In genomic region chr15:64895285-64896065, GRCh38 we compare ENCODE assay signal across 1 cellular context.
TF ChIP-seq lines count a peak whose summit lies in the region.

No MANE protein-coding gene starts in this region.

TF ChIP-seq in H1, 55 proteins besides CTCF, POLR2A, EP300 and RAD21:
- TF ChIP-seq, protein P1, sequence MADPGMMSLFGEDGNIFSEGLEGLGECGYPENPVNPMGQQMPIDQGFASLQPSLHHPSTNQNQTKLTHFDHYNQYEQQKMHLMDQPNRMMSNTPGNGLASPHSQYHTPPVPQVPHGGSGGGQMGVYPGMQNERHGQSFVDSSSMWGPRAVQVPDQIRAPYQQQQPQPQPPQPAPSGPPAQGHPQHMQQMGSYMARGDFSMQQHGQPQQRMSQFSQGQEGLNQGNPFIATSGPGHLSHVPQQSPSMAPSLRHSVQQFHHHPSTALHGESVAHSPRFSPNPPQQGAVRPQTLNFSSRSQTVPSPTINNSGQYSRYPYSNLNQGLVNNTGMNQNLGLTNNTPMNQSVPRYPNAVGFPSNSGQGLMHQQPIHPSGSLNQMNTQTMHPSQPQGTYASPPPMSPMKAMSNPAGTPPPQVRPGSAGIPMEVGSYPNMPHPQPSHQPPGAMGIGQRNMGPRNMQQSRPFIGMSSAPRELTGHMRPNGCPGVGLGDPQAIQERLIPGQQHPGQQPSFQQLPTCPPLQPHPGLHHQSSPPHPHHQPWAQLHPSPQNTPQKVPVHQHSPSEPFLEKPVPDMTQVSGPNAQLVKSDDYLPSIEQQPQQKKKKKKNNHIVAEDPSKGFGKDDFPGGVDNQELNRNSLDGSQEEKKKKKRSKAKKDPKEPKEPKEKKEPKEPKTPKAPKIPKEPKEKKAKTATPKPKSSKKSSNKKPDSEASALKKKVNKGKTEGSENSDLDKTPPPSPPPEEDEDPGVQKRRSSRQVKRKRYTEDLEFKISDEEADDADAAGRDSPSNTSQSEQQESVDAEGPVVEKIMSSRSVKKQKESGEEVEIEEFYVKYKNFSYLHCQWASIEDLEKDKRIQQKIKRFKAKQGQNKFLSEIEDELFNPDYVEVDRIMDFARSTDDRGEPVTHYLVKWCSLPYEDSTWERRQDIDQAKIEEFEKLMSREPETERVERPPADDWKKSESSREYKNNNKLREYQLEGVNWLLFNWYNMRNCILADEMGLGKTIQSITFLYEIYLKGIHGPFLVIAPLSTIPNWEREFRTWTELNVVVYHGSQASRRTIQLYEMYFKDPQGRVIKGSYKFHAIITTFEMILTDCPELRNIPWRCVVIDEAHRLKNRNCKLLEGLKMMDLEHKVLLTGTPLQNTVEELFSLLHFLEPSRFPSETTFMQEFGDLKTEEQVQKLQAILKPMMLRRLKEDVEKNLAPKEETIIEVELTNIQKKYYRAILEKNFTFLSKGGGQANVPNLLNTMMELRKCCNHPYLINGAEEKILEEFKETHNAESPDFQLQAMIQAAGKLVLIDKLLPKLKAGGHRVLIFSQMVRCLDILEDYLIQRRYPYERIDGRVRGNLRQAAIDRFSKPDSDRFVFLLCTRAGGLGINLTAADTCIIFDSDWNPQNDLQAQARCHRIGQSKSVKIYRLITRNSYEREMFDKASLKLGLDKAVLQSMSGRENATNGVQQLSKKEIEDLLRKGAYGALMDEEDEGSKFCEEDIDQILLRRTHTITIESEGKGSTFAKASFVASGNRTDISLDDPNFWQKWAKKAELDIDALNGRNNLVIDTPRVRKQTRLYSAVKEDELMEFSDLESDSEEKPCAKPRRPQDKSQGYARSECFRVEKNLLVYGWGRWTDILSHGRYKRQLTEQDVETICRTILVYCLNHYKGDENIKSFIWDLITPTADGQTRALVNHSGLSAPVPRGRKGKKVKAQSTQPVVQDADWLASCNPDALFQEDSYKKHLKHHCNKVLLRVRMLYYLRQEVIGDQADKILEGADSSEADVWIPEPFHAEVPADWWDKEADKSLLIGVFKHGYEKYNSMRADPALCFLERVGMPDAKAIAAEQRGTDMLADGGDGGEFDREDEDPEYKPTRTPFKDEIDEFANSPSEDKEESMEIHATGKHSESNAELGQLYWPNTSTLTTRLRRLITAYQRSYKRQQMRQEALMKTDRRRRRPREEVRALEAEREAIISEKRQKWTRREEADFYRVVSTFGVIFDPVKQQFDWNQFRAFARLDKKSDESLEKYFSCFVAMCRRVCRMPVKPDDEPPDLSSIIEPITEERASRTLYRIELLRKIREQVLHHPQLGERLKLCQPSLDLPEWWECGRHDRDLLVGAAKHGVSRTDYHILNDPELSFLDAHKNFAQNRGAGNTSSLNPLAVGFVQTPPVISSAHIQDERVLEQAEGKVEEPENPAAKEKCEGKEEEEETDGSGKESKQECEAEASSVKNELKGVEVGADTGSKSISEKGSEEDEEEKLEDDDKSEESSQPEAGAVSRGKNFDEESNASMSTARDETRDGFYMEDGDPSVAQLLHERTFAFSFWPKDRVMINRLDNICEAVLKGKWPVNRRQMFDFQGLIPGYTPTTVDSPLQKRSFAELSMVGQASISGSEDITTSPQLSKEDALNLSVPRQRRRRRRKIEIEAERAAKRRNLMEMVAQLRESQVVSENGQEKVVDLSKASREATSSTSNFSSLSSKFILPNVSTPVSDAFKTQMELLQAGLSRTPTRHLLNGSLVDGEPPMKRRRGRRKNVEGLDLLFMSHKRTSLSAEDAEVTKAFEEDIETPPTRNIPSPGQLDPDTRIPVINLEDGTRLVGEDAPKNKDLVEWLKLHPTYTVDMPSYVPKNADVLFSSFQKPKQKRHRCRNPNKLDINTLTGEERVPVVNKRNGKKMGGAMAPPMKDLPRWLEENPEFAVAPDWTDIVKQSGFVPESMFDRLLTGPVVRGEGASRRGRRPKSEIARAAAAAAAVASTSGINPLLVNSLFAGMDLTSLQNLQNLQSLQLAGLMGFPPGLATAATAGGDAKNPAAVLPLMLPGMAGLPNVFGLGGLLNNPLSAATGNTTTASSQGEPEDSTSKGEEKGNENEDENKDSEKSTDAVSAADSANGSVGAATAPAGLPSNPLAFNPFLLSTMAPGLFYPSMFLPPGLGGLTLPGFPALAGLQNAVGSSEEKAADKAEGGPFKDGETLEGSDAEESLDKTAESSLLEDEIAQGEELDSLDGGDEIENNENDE (IDR thresholded peaks at IDR 0.05; ENCODE audit: insufficient replicate concordance, low read length) = no peak
- TF ChIP-seq SRF (IDR thresholded peaks at IDR 0.05; ENCODE audit: low read depth, low read length) = no peak
- TF ChIP-seq, protein P2, sequence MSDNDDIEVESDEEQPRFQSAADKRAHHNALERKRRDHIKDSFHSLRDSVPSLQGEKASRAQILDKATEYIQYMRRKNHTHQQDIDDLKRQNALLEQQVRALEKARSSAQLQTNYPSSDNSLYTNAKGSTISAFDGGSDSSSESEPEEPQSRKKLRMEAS (IDR thresholded peaks at IDR 0.05) = no peak
- TF ChIP-seq FOSL1 (IDR thresholded peaks at IDR 0.05; ENCODE audit: insufficient read depth, low read depth, low read length) = no peak
- no peak for TF ChIP-seq GABPA (IDR thresholded peaks at IDR 0.05; ENCODE audit: borderline replicate concordance, insufficient read depth, low read length)
- TF ChIP-seq CHD2 (IDR thresholded peaks at IDR 0.05; ENCODE audit: low read length) = no peak
- TF ChIP-seq NRF1 (IDR thresholded peaks at IDR 0.05; ENCODE audit: low read depth, low read length) = no peak
- TF ChIP-seq YY1 (IDR thresholded peaks at IDR 0.05; ENCODE audit: low read depth, low read length) = no peak
- no peak for TF ChIP-seq CEBPB (IDR thresholded peaks at IDR 0.05; ENCODE audit: low read depth, low read length)
